34 cellular contexts compared by ENCODE assay signal in the genomic region with DNA sequence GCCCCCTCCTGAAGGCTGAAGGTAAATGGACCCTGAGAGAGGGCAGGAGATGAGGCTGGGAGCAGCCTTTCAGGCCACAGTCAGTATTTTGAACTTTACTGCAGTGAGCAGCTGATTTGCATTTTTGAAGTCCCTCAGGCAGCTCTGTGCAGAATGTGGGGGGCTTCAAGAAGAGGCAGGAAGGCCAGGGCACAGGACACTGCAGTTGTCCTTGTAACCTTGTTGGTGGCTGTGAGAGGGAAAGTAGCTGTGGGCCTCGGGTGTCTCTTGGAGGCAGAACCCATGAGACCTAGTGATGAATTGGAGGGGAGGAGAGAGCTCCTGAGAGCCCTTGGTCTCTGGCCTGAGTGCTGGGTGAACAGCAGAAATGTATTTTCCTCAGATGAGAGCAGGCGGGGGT.
"Had no signal": no experiment of that assay in that cellular context is flagged by ENCODE, and none has a peak within 500 bp of the region (broad histone marks: within the 10 kb centered on the region; RNA-seq: fewer than 3 reads in every experiment).

No MANE protein-coding gene starts in this region.

- H3K9me3 ChIP-seq: adrenal gland, body of pancreas, breast epithelium had no signal

- H3K4me1 Mint-ChIP-seq: activated B cell treated with CpG ODN at 0.5 μM for 24 hours; activated CD4-positive, alpha-beta T cell treated with anti-CD3 and anti-CD28 coated beads, Interleukin-2, amount 10 ng/mL, durations not matched to agents 24 days and 14 days; activated naive CD8-positive, alpha-beta T cell treated with anti-CD3 and anti-CD28 coated beads for 36 hours; activated T-helper 17 cell treated with anti-CD3 and anti-CD28 coated beads, Interleukin-2, amount 50 U/mL, for 72 hours had no signal

- H3K27ac Mint-ChIP-seq: activated B cell treated with CpG ODN at 0.5 μM for 24 hours; activated CD4-positive, alpha-beta memory T cell treated with anti-CD3 and anti-CD28 coated beads for 36 hours; activated CD4-positive, alpha-beta T cell treated with anti-CD3 and anti-CD28 coated beads, Interleukin-2, amount 10 ng/mL, durations not matched to agents 24 days and 14 days; activated CD8-positive, alpha-beta T cell treated with anti-CD3 and anti-CD28 coated beads for 36 hours; activated naive CD4-positive, alpha-beta T cell treated with anti-CD3 and anti-CD28 coated beads for 36 hours; activated naive CD4-positive, alpha-beta T cell treated with anti-CD3 and anti-CD28 coated beads, Interleukin-2, amount 50 U/mL, for 72 hours; activated naive CD8-positive, alpha-beta T cell treated with anti-CD3 and anti-CD28 coated beads for 36 hours; activated T-cell treated with anti-CD3 and anti-CD28 coated beads, Interleukin-2, amount 50 U/mL, for 72 hours; activated T-helper 1 cell treated with anti-CD3 and anti-CD28 coated beads, Interleukin-12 subunit alpha, Interleukin-12 subunit beta, Interleukin-2, Interleukin-4 antibody, amounts not matched to agents 30 ng/mL and 10 ng/mL and 1 ng/mL, durations not matched to agents 14 hours and 24 hours and 36 hours; activated T-helper 17 cell treated with anti-CD3 and anti-CD28 coated beads, Interleukin-2, amount 50 U/mL, for 72 hours; T-helper 1 cell treated with Interleukin-12 subunit alpha and Interleukin-12 subunit beta and Interleukin-4 antibody, amounts not matched to agents 30 μg/mL and 1 μg/mL, for 36 hours; T-helper 2 cell treated with Interferon-gamma antibody and Interleukin-4, amounts not matched to agents 5 μg/mL and 100 μg/mL, for 36 hours had no signal

- H3K4me1 ChIP-seq: breast epithelium had no signal

- H3K9me3 Mint-ChIP-seq: activated B cell treated with CpG ODN at 0.5 μM for 24 hours; activated CD4-positive, alpha-beta memory T cell treated with anti-CD3 and anti-CD28 coated beads for 36 hours; activated CD8-positive, alpha-beta T cell treated with anti-CD3 and anti-CD28 coated beads for 36 hours; activated naive CD4-positive, alpha-beta T cell treated with anti-CD3 and anti-CD28 coated beads for 36 hours; activated naive CD4-positive, alpha-beta T cell treated with anti-CD3 and anti-CD28 coated beads, Interleukin-2, amount 50 U/mL, for 72 hours; activated naive CD8-positive, alpha-beta T cell treated with anti-CD3 and anti-CD28 coated beads for 36 hours; activated T-cell treated with anti-CD3 and anti-CD28 coated beads, Interleukin-2, amount 50 U/mL, for 4 hours; activated T-cell treated with anti-CD3 and anti-CD28 coated beads, Interleukin-2, amount 50 U/mL, for 72 hours; activated T-helper 1 cell treated with anti-CD3 and anti-CD28 coated beads, Interleukin-12 subunit alpha, Interleukin-12 subunit beta, Interleukin-2, Interleukin-4 antibody, amounts not matched to agents 30 ng/mL and 10 ng/mL and 1 ng/mL, durations not matched to agents 14 hours and 24 hours and 36 hours; activated T-helper 17 cell treated with anti-CD3 and anti-CD28 coated beads, Interleukin-2, amount 50 U/mL, for 72 hours; T-helper 1 cell treated with Interleukin-12 subunit alpha and Interleukin-12 subunit beta and Interleukin-4 antibody, amounts not matched to agents 30 μg/mL and 1 μg/mL, for 36 hours; T-helper 2 cell treated with Interferon-gamma antibody and Interleukin-4, amounts not matched to agents 5 μg/mL and 100 μg/mL, for 36 hours had no signal

- H3K27me3 Mint-ChIP-seq: activated naive CD8-positive, alpha-beta T cell treated with anti-CD3 and anti-CD28 coated beads for 36 hours; activated T-helper 17 cell treated with anti-CD3 and anti-CD28 coated beads, Interleukin-2, amount 50 U/mL, for 72 hours had no signal

- H3K36me3 Mint-ChIP-seq: activated naive CD4-positive, alpha-beta T cell treated with anti-CD3 and anti-CD28 coated beads, Interleukin-2, amount 50 U/mL, for 72 hours had no signal

- H3K4me3 ChIP-seq: adrenal gland, body of pancreas, breast epithelium had no signal

- ATAC-seq: activated CD8-positive, alpha-beta T cell treated with anti-CD3 and anti-CD28 coated beads for 36 hours; activated naive CD4-positive, alpha-beta T cell treated with anti-CD3 and anti-CD28 coated beads, Interleukin-2, amount 50 U/mL, for 72 hours; activated T-cell treated with anti-CD3 and anti-CD28 coated beads, Interleukin-2, amount 50 U/mL, for 4 hours; activated T-cell treated with anti-CD3 and anti-CD28 coated beads, Interleukin-2, amount 50 U/mL, for 72 hours; activated T-helper 17 cell treated with anti-CD3 and anti-CD28 coated beads, Interleukin-2, amount 50 U/mL, for 72 hours; body of pancreas had no signal

- H3K4me3 Mint-ChIP-seq: activated B cell treated with CpG ODN at 0.5 μM for 24 hours; activated CD4-positive, alpha-beta memory T cell treated with anti-CD3 and anti-CD28 coated beads for 36 hours; activated CD4-positive, alpha-beta T cell treated with anti-CD3 and anti-CD28 coated beads, Interleukin-2, amount 10 ng/mL, durations not matched to agents 24 days and 14 days; activated CD8-positive, alpha-beta T cell treated with anti-CD3 and anti-CD28 coated beads for 36 hours; activated naive CD4-positive, alpha-beta T cell treated with anti-CD3 and anti-CD28 coated beads for 36 hours; activated naive CD8-positive, alpha-beta T cell treated with anti-CD3 and anti-CD28 coated beads for 36 hours; activated T-cell treated with anti-CD3 and anti-CD28 coated beads, Interleukin-2, amount 50 U/mL, for 4 hours; activated T-cell treated with anti-CD3 and anti-CD28 coated beads, Interleukin-2, amount 50 U/mL, for 72 hours; activated T-helper 1 cell treated with anti-CD3 and anti-CD28 coated beads, Interleukin-12 subunit alpha, Interleukin-12 subunit beta, Interleukin-2, Interleukin-4 antibody, amounts not matched to agents 30 ng/mL and 10 ng/mL and 1 ng/mL, durations not matched to agents 14 hours and 24 hours and 36 hours; activated T-helper 17 cell treated with anti-CD3 and anti-CD28 coated beads, Interleukin-2, amount 50 U/mL, for 72 hours; T-helper 1 cell treated with Interleukin-12 subunit alpha and Interleukin-12 subunit beta and Interleukin-4 antibody, amounts not matched to agents 30 μg/mL and 1 μg/mL, for 36 hours; T-helper 2 cell treated with Interferon-gamma antibody and Interleukin-4, amounts not matched to agents 5 μg/mL and 100 μg/mL, for 36 hours had no signal

- DNase-seq: activated B cell treated with CpG ODN at 0.5 μM for 24 hours; activated CD4-positive, alpha-beta memory T cell treated with anti-CD3 and anti-CD28 coated beads for 36 hours; activated CD4-positive, alpha-beta T cell treated with anti-CD3 and anti-CD28 coated beads for 4 hours; activated CD4-positive, alpha-beta T cell treated with anti-CD3 and anti-CD28 coated beads, Interleukin-2, amount 10 ng/mL, durations not matched to agents 24 days and 14 days; activated CD4-positive, alpha-beta T cell treated with anti-CD3 and anti-CD28 coated beads, Interleukin-2, amount 50 U/mL, for 1 hour; activated CD4-positive, alpha-beta T cell treated with anti-CD3 and anti-CD28 coated beads, Interleukin-2, amount 50 U/mL, for 4 hours; activated CD4-positive, CD25-positive, alpha-beta regulatory T cell treated with anti-CD3 and anti-CD28 coated beads, Interleukin-2, amount 50 U/mL, for 72 hours; activated CD8-positive, alpha-beta memory T cell treated with anti-CD3 and anti-CD28 coated beads, Interleukin-2, amount 50 U/mL, for 4 hours; activated CD8-positive, alpha-beta T cell treated with anti-CD3 and anti-CD28 coated beads for 36 hours; activated gamma-delta T cell treated with Interleukin-2 at 50 U/mL for 16 hours; activated naive CD4-positive, alpha-beta T cell; activated naive CD4-positive, alpha-beta T cell treated with anti-CD3 and anti-CD28 coated beads for 36 hours; activated naive CD4-positive, alpha-beta T cell treated with anti-CD3 and anti-CD28 coated beads, Interleukin-2, amount 50 U/mL, for 16 hours; activated naive CD8-positive, alpha-beta T cell treated with anti-CD3 and anti-CD28 coated beads for 36 hours; activated T-cell treated with anti-CD3 and anti-CD28 coated beads for 4 hours; activated T-cell treated with anti-CD3 and anti-CD28 coated beads, Interleukin-2, amount 50 U/mL, for 1 hour; activated T-cell treated with anti-CD3 and anti-CD28 coated beads, Interleukin-2, amount 50 U/mL, for 4 hours; activated T-cell treated with anti-CD3 and anti-CD28 coated beads, Interleukin-2, amount 50 U/mL, for 72 hours; adrenal gland; amniotic stem cell; aorta; body of pancreas; brain microvascular endothelial cell; central memory CD4-positive, alpha-beta T cell; T-helper 1 cell; T-helper 2 cell; T-helper 9 cell had no signal

- H3K27me3 ChIP-seq: adrenal gland, body of pancreas, brain microvascular endothelial cell, breast epithelium had no signal

- H3K36me3 ChIP-seq: adrenal gland, brain microvascular endothelial cell, breast epithelium had no signal

- H3K27ac ChIP-seq: adrenal gland, body of pancreas, brain microvascular endothelial cell, breast epithelium, VCaP had no signal
